ENCODE assay signal across 8 cellular contexts in genomic region chr19:31349160-31349881, GRCh38. TPM values are rescaled to one million over a fixed set of nuclear protein-coding genes. Genes with fewer than 3 reads are reported as not detected.
DNase-seq lines count a peak whose midpoint lies in the region; ATAC-seq and TF ChIP-seq lines count a peak whose summit lies in the region.

Gene TSHZ3, minus strand, starts transcription at chr19:31349436. Its CDS starts 217 bp downstream, at chr19:31349219.

- no peaks in the 10 kb centered on the region for H3K4me1 ChIP-seq in colonic mucosa

- peaks cover 54% of the 10 kb centered on the region for H3K27me3 ChIP-seq in colonic mucosa

- no peaks in the 10 kb centered on the region for H3K9me3 ChIP-seq in T-helper 17 cell (ENCODE audit: control insufficient read depth, low read length, poor library complexity, severe bottlenecking)
- no peaks in the 10 kb centered on the region for H3K9me3 ChIP-seq in colonic mucosa

- intact Hi-C loops in colonic mucosa (cut with DNase I): no loop called here

- DNase-seq in NCI-H146 (lab: John Stamatoyannopoulos, UW) (peak; percentile 4), NCI-H146 treated with DMSO at 0.1 percent for 48 hours (lab: John Stamatoyannopoulos, UW; ENCODE audit: unreplicated experiment) (no peak), T-helper 17 cell (peak; percentile 15 to 32 (median 28)), colonic mucosa (peak; percentile 67), kidney glomerular epithelial cell (lab: John Stamatoyannopoulos, UW) (peak; percentile 27), smooth muscle cell of the brain vasculature (ENCODE audit: low read depth, low spot score) (peak; percentile 70), NCI-H1092 treated with DMSO at 0.1 percent for 48 hours (lab: John Stamatoyannopoulos, UW) (no peak)

- H3K27ac Mint-ChIP-seq in T-helper 17 cell: peak within 1 kb of the TSS; percentile 71

- peak within 1 kb of the TSS; percentile 79 for H3K27ac ChIP-seq in colonic mucosa

- H3K36me3 ChIP-seq in colonic mucosa: no peaks in the 10 kb centered on the region

- peak; percentile 56 for ATAC-seq in T-helper 17 cell
- ATAC-seq in HG02852 (IDR thresholded peaks at IDR 0.05; ENCODE audit: unreplicated experiment): no peak

- H3K36me3 Mint-ChIP-seq in T-helper 17 cell (ENCODE audit: low read depth): peaks cover 5% of the 10 kb centered on the region

- peak within 1 kb of the TSS; percentile 67 for H3K4me3 ChIP-seq in colonic mucosa

- peak within 1 kb of the TSS; percentile 91 for H3K4me3 Mint-ChIP-seq in T-helper 17 cell

- H3K9ac ChIP-seq in colonic mucosa (ENCODE audit: low read depth in 2 of 2, low read length in 2 of 2): peak within 1 kb of the TSS; percentile 46 to 76

- H3K27me3 Mint-ChIP-seq in T-helper 17 cell: peaks cover 60% of the 10 kb centered on the region

- peaks cover 34% of the 10 kb centered on the region for H3K4me1 Mint-ChIP-seq in T-helper 17 cell

- no peak for TF ChIP-seq CTCF in colonic mucosa (IDR thresholded peaks at IDR 0.05)

RNA-seq across cellular contexts. Expression of gene TSHZ3, which starts in this region (rescaled TPM):
- total RNA-seq in T-helper 17 cell (1 to 10 TPM in 1 of 2 donors, under 1 TPM in 1; 0.68 to 1.3 TPM), colonic mucosa (1 to 10 TPM; 1.3 to 5.1 TPM)

Comparison
In these comparisons a context has a peak if more than half of its experiments do, and no peak if none do; other contexts are left out.
1. DNase-seq: peak in NCI-H146 (single experiment), T-helper 17 cell (3 of 3), colonic mucosa (single experiment), kidney glomerular epithelial cell (single experiment) and smooth muscle cell of the brain vasculature (single experiment); none in NCI-H146 treated with DMSO at 0.1 percent for 48 hours (single experiment) and NCI-H1092 treated with DMSO at 0.1 percent for 48 hours (single experiment).